ENCODE assay signal across 12 cellular contexts in the genomic region with DNA sequence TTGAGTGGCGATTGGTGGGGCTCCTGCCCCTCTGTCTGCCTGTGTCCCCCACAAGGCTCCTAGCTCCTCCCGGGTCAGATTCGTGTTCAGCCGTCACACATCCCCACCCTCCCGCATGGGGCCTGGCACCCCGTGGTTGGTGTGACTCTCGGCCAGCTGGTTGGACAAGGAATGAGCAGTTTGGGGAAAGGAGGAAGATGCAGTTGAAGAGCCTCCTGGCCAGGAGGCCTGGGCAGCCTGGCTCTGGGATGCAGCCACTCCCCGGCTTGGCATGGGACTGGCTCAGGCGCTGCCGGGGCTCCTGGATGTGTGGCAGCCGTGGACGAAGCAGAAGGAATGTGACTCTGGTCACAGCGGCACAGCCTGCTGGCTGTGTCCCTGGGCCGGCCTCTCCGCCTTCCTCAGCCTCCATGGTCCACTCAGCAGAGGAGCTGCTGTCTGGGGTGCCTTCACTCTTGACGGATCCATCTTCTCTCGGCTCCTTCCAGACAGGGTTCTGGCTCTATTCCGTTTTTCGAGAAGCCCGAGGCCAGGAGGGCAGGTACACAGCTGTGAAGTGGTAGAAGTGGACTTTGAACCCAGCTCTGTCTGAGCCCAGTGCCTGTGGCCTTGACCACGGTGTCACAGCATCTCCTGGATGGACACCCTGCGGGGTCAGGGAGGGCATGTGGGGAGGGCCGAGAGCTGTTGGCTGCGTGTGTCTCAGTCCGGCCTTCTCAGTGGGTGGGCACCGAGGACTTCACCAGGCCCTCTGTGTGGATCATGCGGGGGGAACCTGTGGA. TPM values are rescaled to one million over a fixed set of nuclear protein-coding genes. Genes with fewer than 3 reads are reported as not detected.
DNase-seq lines count a peak whose midpoint lies in the region; ATAC-seq, FAIRE-seq and TF ChIP-seq lines count a peak whose summit lies in the region.
"Had no signal": no experiment of that assay in that cellular context is flagged by ENCODE, and none has a peak within 500 bp of the region (broad histone marks: within the 10 kb centered on the region; RNA-seq: fewer than 3 reads in every experiment).

No MANE protein-coding gene starts in this region.

- peak overlapping the region; percentile 87 for H3K9ac ChIP-seq in GM12878 (ENCODE audit: control insufficient read depth, insufficient read depth, low read length)
- H3K9ac ChIP-seq in mesenchymal stem cell (ENCODE audit: low read length) = peak overlapping the region; percentile 98

- no peaks in the 10 kb centered on the region for H3K79me1 ChIP-seq in mesenchymal stem cell (replicated peaks; ENCODE audit: low read length, poor library complexity, severe bottlenecking)

- H3K9me3 ChIP-seq in GM12878 (replicated peaks; ENCODE audit: control insufficient read depth, insufficient read depth, low read length) (no peaks in the 10 kb centered on the region), mesenchymal stem cell (ENCODE audit: control insufficient read depth, low read length) (no peaks in the 10 kb centered on the region), upper lobe of right lung (no peaks in the 10 kb centered on the region), testis (no peaks in the 10 kb centered on the region)

- H3K36me3 ChIP-seq in GM12878 (ENCODE audit: control insufficient read depth in 2 of 2, insufficient read depth in 2 of 2, low read length in 1 of 2) (peaks cover 0 to 15% of the 10 kb centered on the region in 2 experiments; a peak in 2 of 4 replicates), mesenchymal stem cell (ENCODE audit: control insufficient read depth in 1 of 2, insufficient read depth in 2 of 2, low read depth in 1 of 2, low read length in 2 of 2) (peaks cover 15 to 43% of the 10 kb centered on the region in 2 experiments), upper lobe of right lung (peaks cover 5% of the 10 kb centered on the region), testis (ENCODE audit: low read depth, missing control alignments) (no peaks in the 10 kb centered on the region)

- FAIRE-seq in GM12878 (lab: Jason Lieb, UNC) = no peak

- peak overlapping the region; percentile 39 for H4K8ac ChIP-seq in mesenchymal stem cell (ENCODE audit: low read length)

- H2BK5ac ChIP-seq in mesenchymal stem cell (ENCODE audit: low read depth, low read length, poor library complexity, severe bottlenecking) = no peak overlapping the region

- H2AK5ac ChIP-seq in mesenchymal stem cell (ENCODE audit: low read length, severe bottlenecking) = peak overlapping the region; percentile 36

- H3K27ac ChIP-seq in GM12878 (ENCODE audit: control insufficient read depth, insufficient read depth) (no peak overlapping the region), mesenchymal stem cell (ENCODE audit: low read length, poor library complexity, severe bottlenecking) (peak overlapping the region; percentile 77), upper lobe of right lung (peak overlapping the region; percentile 65), testis (peak overlapping the region in 1 of 2 donors; percentile 89)

- no peak for DNase-seq in activated naive CD4-positive, alpha-beta T cell treated with anti-CD3 and anti-CD28 coated beads, Interleukin-2, amount 50 U/mL, for 16 hours
- no peak for DNase-seq in GM12878 (ENCODE audit: low read depth, low spot score)
- DNase-seq in mesenchymal stem cell = no peak
- DNase-seq in upper lobe of right lung = no peak
- DNase-seq in NCI-H1436 (lab: John Stamatoyannopoulos, UW) = no peak
- no peak for DNase-seq in testis
- no peak for DNase-seq in H4 (ENCODE audit: low spot score)
- DNase-seq: activated CD4-positive, alpha-beta T cell treated with anti-CD3 and anti-CD28 coated beads, Interleukin-2, amount 50 U/mL, for 48 hours; DMS79; GOT3; NCI-H2107 had no signal

- H3K9me3 Mint-ChIP-seq in activated naive CD4-positive, alpha-beta T cell treated with anti-CD3 and anti-CD28 coated beads, Interleukin-2, amount 50 U/mL, for 24 hours = no peaks in the 10 kb centered on the region

- H3K14ac ChIP-seq in mesenchymal stem cell (ENCODE audit: low read length in 2 of 2) = no peak overlapping the region

- H3K4me1 ChIP-seq in GM12878 (ENCODE audit: control insufficient read depth, insufficient read depth, low read length) = peaks cover 30% of the 10 kb centered on the region
- H3K4me1 ChIP-seq in mesenchymal stem cell (ENCODE audit: control insufficient read depth, insufficient read depth, low read depth, low read length) = peaks cover 68% of the 10 kb centered on the region
- peaks cover 65% of the 10 kb centered on the region for H3K4me1 ChIP-seq in upper lobe of right lung
- peaks cover 56% of the 10 kb centered on the region for H3K4me1 ChIP-seq in testis

- no TSS peak for BruUV-seq in GM12878 (replicated peaks; lab: Mats Ljungman, UMichigan)

- SMC1A ChIA-PET in GM12878 (lab: Charles Lee; ENCODE audit: uncharacterized antibody, unreplicated experiment) = no interaction called here

- H3K23ac ChIP-seq in mesenchymal stem cell (ENCODE audit: low read length in 2 of 2) = peak overlapping the region in 1 of 2 experiments; percentile 52

- 86% methylated on average over 27 of the region's 27 CpGs for WGBS in GM12878 (ENCODE audit: insufficient coverage, insufficient replicate concordance, low lambda C conversion rate, missing lambda C conversion rate)
- 95% methylated on average over 27 of the region's 27 CpGs for WGBS in mesenchymal stem cell
- WGBS in testis, 2 donors = 74 to 80% methylated on average over 15 to 27 of the region's 27 CpGs

- CTCF ChIA-PET in GM12878 (lab: Yijun Ruan, JAX) = interaction anchor here (1.5 kb wide), 1 partner anchor 18 kb away, joined by 4 read pairs; no protein-coding TSS in a partner anchor

- RAD21 ChIA-PET in GM12878 (lab: Charles Lee; ENCODE audit: unreplicated experiment) = no interaction called here

- H4K20me1 ChIP-seq in GM12878 (ENCODE audit: control insufficient read depth, insufficient read depth) = 0 out of 2 replicates have a peak, but pooled peaks cover 3% of the 10 kb centered on the region

- ATAC-seq in GM12878 (no peak), upper lobe of right lung (no peak)

- in situ Hi-C loops in GM12878 (cut with MboI) = no loop called here

- TF ChIP-seq EP300 in GM12878 (IDR thresholded peaks at IDR 0.05; ENCODE audit: borderline replicate concordance in 1 of 2, control insufficient read depth in 1 of 2, low read depth in 2 of 2, low read length in 2 of 2) = no peak

- no peak overlapping the region for H3K4ac ChIP-seq in mesenchymal stem cell (ENCODE audit: low read depth in 1 of 2, low read length in 2 of 2)

- TF ChIP-seq CTCF in GM12878 (IDR thresholded peaks at IDR 0.05 in 2 of 3, conservative IDR thresholded peaks at IDR 0.05 in 1 of 3; ENCODE audit: control insufficient read depth in 2 of 3, extremely low read depth in 1 of 3, insufficient read depth in 1 of 3, low read depth in 3 of 3, low read length in 3 of 3) (no peak), upper lobe of right lung (IDR thresholded peaks at IDR 0.05) (no peak), testis (IDR thresholded peaks at IDR 0.05) (no peak)

- no peak for TF ChIP-seq POLR2A in GM12878 (IDR thresholded peaks at IDR 0.05; ENCODE audit: low read depth, low read length)
- TF ChIP-seq POLR2A in testis (IDR thresholded peaks at IDR 0.05) = no peak

- no peak overlapping the region for H3K18ac ChIP-seq in mesenchymal stem cell (ENCODE audit: low read depth in 1 of 2, low read length in 2 of 2)

- H4K91ac ChIP-seq in mesenchymal stem cell (ENCODE audit: low read length) = peak overlapping the region; percentile 45

- intact Hi-C loops in GM12878 (cut with micrococcal nuclease; ENCODE audit: unreplicated experiment) = loop anchor here (5.0 kb wide), 1 partner anchor 105 kb away; no protein-coding TSS in a partner anchor
- intact Hi-C loops in upper lobe of right lung (cut with DNase I) = no loop called here
- intact Hi-C loops in testis (cut with DNase I; ENCODE audit: low total_unique reads) = loop anchor here (10.0 kb wide), 1 partner anchor 97 kb away; a partner anchor contains a TSS

- no peak for TF ChIP-seq RAD21 in GM12878 (IDR thresholded peaks at IDR 0.05; ENCODE audit: insufficient read depth, low read depth, low read length)

- no peaks in the 10 kb centered on the region for H3K27me3 ChIP-seq in GM12878 (replicated peaks in 1 of 2; ENCODE audit: control insufficient read depth in 2 of 2, insufficient read depth in 2 of 2, low read length in 1 of 2)
- H3K27me3 ChIP-seq in mesenchymal stem cell (ENCODE audit: control insufficient read depth in 1 of 2, insufficient read depth in 1 of 2, low read length in 2 of 2) = no peaks in the 10 kb centered on the region
- H3K27me3 ChIP-seq in upper lobe of right lung = no peaks in the 10 kb centered on the region
- no peaks in the 10 kb centered on the region for H3K27me3 ChIP-seq in testis

- H3K4me3 ChIP-seq in GM12878 = peak overlapping the region; percentile 99
- H3K4me3 ChIP-seq in mesenchymal stem cell (ENCODE audit: insufficient read depth in 1 of 2, low read depth in 1 of 2, low read length in 2 of 2) = peak overlapping the region in 1 of 2 experiments; percentile 95
- H3K4me3 ChIP-seq in upper lobe of right lung = no peak overlapping the region
- no peak overlapping the region for H3K4me3 ChIP-seq in testis

- H2AFZ ChIP-seq in GM12878 (ENCODE audit: control insufficient read depth, low read depth, low read length) (no peak overlapping the region), mesenchymal stem cell (ENCODE audit: low read depth, low read length) (no peak overlapping the region)

- H2BK15ac ChIP-seq in mesenchymal stem cell (ENCODE audit: low read depth, poor library complexity, severe bottlenecking) = no peak overlapping the region

- H3K27me3 Mint-ChIP-seq in activated naive CD4-positive, alpha-beta T cell treated with anti-CD3 and anti-CD28 coated beads, Interleukin-2, amount 50 U/mL, for 24 hours = no peaks in the 10 kb centered on the region

- H2BK12ac ChIP-seq in mesenchymal stem cell (ENCODE audit: low read length in 2 of 2) = peak overlapping the region; percentile 4 to 9

- POLR2A ChIA-PET in GM12878 (lab: Charles Lee) = no interaction called here

- peak overlapping the region; percentile 55 for H3K27ac Mint-ChIP-seq in activated naive CD4-positive, alpha-beta T cell treated with anti-CD3 and anti-CD28 coated beads, Interleukin-2, amount 50 U/mL, for 24 hours

- H2BK120ac ChIP-seq in mesenchymal stem cell (ENCODE audit: low read depth, low read length) = no peak overlapping the region

- H3K79me2 ChIP-seq in GM12878 (ENCODE audit: control insufficient read depth, insufficient read depth, low read length) = peaks cover 88% of the 10 kb centered on the region

- H3K4me2 ChIP-seq in GM12878 (ENCODE audit: control insufficient read depth, insufficient read depth) (peak overlapping the region; percentile 89), mesenchymal stem cell (ENCODE audit: low read length, poor library complexity, severe bottlenecking) (peak overlapping the region; percentile 89)

- H3K4me3 Mint-ChIP-seq in activated naive CD4-positive, alpha-beta T cell treated with anti-CD3 and anti-CD28 coated beads, Interleukin-2, amount 50 U/mL, for 24 hours = peak overlapping the region; percentile 94

- peaks cover 6% of the 10 kb centered on the region for H3K36me3 Mint-ChIP-seq in activated naive CD4-positive, alpha-beta T cell treated with anti-CD3 and anti-CD28 coated beads, Interleukin-2, amount 50 U/mL, for 24 hours

- peaks cover 29% of the 10 kb centered on the region for H3K4me1 Mint-ChIP-seq in activated naive CD4-positive, alpha-beta T cell treated with anti-CD3 and anti-CD28 coated beads, Interleukin-2, amount 50 U/mL, for 24 hours

RNA-seq across cellular contexts. Expression of a gene that starts 2.1 kb away (rescaled TPM):
- total RNA-seq in GM12878 (2013; cell fraction: nucleolus; rRNA removed) = 33.4 and 41.2 TPM in 2 replicates
- 36.9 and 44.6 TPM in 2 replicates for total RNA-seq in GM12878 (2014; rRNA removed)
- total RNA-seq in GM12878 (2014; rRNA removed; fragmentation: Illumina TruSeq; extraction: Trizol) = 23.2 and 26.3 TPM in 2 replicates
- total RNA-seq in GM12878 (2021) = 82.6 and 87.0 TPM in 2 replicates
- polyA plus RNA-seq in GM12878 (2011; ENCODE audit: low read depth) = 11.8 TPM
- polyA plus RNA-seq in GM12878 (2011; rRNA removed) = 23.5 and 46.7 TPM in 2 replicates
- 48.3 and 60.3 TPM in 2 replicates for polyA plus RNA-seq in GM12878 (2011; cell fraction: cytosol; rRNA removed)
- polyA plus RNA-seq in GM12878 (2011; cell fraction: nucleus; rRNA removed) = 88.1 and 100 TPM in 2 replicates
- polyA plus RNA-seq in GM12878 (2012) = 45.3 and 53.5 TPM in 2 replicates
- polyA plus RNA-seq in GM12878 (2014; fragmentation: Illumina TruSeq; extraction: Trizol) = 16.8 and 19.4 TPM in 2 replicates
- 1 to 10 TPM in 1 of 2 experiments, under 1 TPM in 1; 0.61 to 2.1 TPM for polyA plus RNA-seq in GM12878 (2014; fragmentation: Nextera tagmentation; extraction: Ambion mirVana)
- polyA plus RNA-seq in GM12878 (2014; rRNA removed) = 44.4 and 50.3 TPM in 2 replicates
- 10 to 100 TPM; 29.8 to 30.2 TPM for polyA plus RNA-seq in GM12878 (2016; fragmentation: Nextera tagmentation; extraction: Ambion mirVana)
- polyA minus RNA-seq in GM12878 (2011; rRNA and poly(A)+ RNA removed) = 41.1 and 76.7 TPM in 2 replicates
- polyA minus RNA-seq in GM12878 (2011; cell fraction: cytosol; rRNA and poly(A)+ RNA removed) = 32.6 and 44.1 TPM in 2 replicates
- 15.0 and 24.1 TPM in 2 replicates for polyA minus RNA-seq in GM12878 (2011; cell fraction: nucleus; rRNA and poly(A)+ RNA removed)
- 107 TPM for polyA plus RNA-seq in mesenchymal stem cell (2013, experiment 1 of 2)
- polyA plus RNA-seq in mesenchymal stem cell (2013, experiment 2 of 2) = 101 TPM
- total RNA-seq in upper lobe of right lung = 64.3 TPM
- 10 to 100 TPM; 36.0 to 46.1 TPM for total RNA-seq in testis
- 44.6 TPM for polyA plus RNA-seq in testis (ENCODE audit: insufficient read depth, low read depth, low replicate concordance)
- total RNA-seq in H4 (2014; rRNA removed; shearing (Covaris generic)) = 58.2 and 71.0 TPM in 2 replicates

RNA-seq across cellular contexts. Expression of a gene that starts 9.2 kb away (rescaled TPM):
- not detected in 2 replicates for total RNA-seq in GM12878 (2013; cell fraction: nucleolus; rRNA removed)
- total RNA-seq in GM12878 (2014; rRNA removed) (0.11 and 0.51 TPM in 2 replicates), GM12878 (2014; rRNA removed; fragmentation: Illumina TruSeq; extraction: Trizol) (not detected in 2 replicates), GM12878 (2021) (0.33 and 0.53 TPM in 2 replicates), upper lobe of right lung (0.67 TPM), testis (1 to 10 TPM; 3.2 to 3.6 TPM)
- polyA plus RNA-seq in GM12878 (2011; ENCODE audit: low read depth) = 1.4 TPM
- polyA plus RNA-seq in GM12878 (2011; rRNA removed) (0.89 and 1.9 TPM in 2 replicates), GM12878 (2014; fragmentation: Illumina TruSeq; extraction: Trizol) (0.21 TPM in 1 of 2 replicates, not detected in the other), GM12878 (2014; fragmentation: Nextera tagmentation; extraction: Ambion mirVana) (under 1 TPM; 0.13 to 0.27 TPM), GM12878 (2014; rRNA removed) (0.13 and 0.43 TPM in 2 replicates), GM12878 (2016; fragmentation: Nextera tagmentation; extraction: Ambion mirVana) (1 to 10 TPM; 3.7 to 4.5 TPM), testis (ENCODE audit: insufficient read depth, low read depth, low replicate concordance) (1.5 TPM)
- polyA plus RNA-seq in GM12878 (2011; cell fraction: cytosol; rRNA removed) = 1.6 and 2.5 TPM in 2 replicates
- 8.3 and 9.1 TPM in 2 replicates for polyA plus RNA-seq in GM12878 (2011; cell fraction: nucleus; rRNA removed)
- 2.8 and 2.9 TPM in 2 replicates for polyA plus RNA-seq in GM12878 (2012)
- polyA minus RNA-seq in GM12878 (2011; rRNA and poly(A)+ RNA removed) = 2.3 and 3.5 TPM in 2 replicates
- not detected in 2 replicates for polyA minus RNA-seq in GM12878 (2011; cell fraction: cytosol; rRNA and poly(A)+ RNA removed)
- polyA minus RNA-seq in GM12878 (2011; cell fraction: nucleus; rRNA and poly(A)+ RNA removed) = 0.57 and 1.1 TPM in 2 replicates
- polyA plus RNA-seq in mesenchymal stem cell (2013, experiment 1 of 2) = 4.7 TPM
- 4.4 TPM for polyA plus RNA-seq in mesenchymal stem cell (2013, experiment 2 of 2)
- 1.9 and 3.2 TPM in 2 replicates for total RNA-seq in H4 (2014; rRNA removed; shearing (Covaris generic))

RNA-seq across cellular contexts. Expression of a gene that starts 22.0 kb away (rescaled TPM):
- total RNA-seq in GM12878 (2013; cell fraction: nucleolus; rRNA removed) = 160 and 186 TPM in 2 replicates
- 19.6 and 22.9 TPM in 2 replicates for total RNA-seq in GM12878 (2014; rRNA removed)
- total RNA-seq in GM12878 (2014; rRNA removed; fragmentation: Illumina TruSeq; extraction: Trizol) = 6.9 and 7.5 TPM in 2 replicates
- total RNA-seq in GM12878 (2021) = 44.9 and 62.0 TPM in 2 replicates
- 13.4 TPM for polyA plus RNA-seq in GM12878 (2011; ENCODE audit: low read depth)
- 3.7 and 9.0 TPM in 2 replicates for polyA plus RNA-seq in GM12878 (2011; rRNA removed)
- 16.3 and 29.0 TPM in 2 replicates for polyA plus RNA-seq in GM12878 (2011; cell fraction: cytosol; rRNA removed)
- polyA plus RNA-seq in GM12878 (2011; cell fraction: nucleus; rRNA removed) = 295 and 314 TPM in 2 replicates
- polyA plus RNA-seq in GM12878 (2012) = 34.8 and 47.6 TPM in 2 replicates
- polyA plus RNA-seq in GM12878 (2014; fragmentation: Illumina TruSeq; extraction: Trizol) = 0.36 and 3.9 TPM in 2 replicates
- under 1 TPM; 0.11 to 0.35 TPM for polyA plus RNA-seq in GM12878 (2014; fragmentation: Nextera tagmentation; extraction: Ambion mirVana)
- polyA plus RNA-seq in GM12878 (2014; rRNA removed) = 48.2 and 49.7 TPM in 2 replicates
- 1 to 10 TPM; 2.9 to 5.2 TPM for polyA plus RNA-seq in GM12878 (2016; fragmentation: Nextera tagmentation; extraction: Ambion mirVana)
- 11.8 and 40.3 TPM in 2 replicates for polyA minus RNA-seq in GM12878 (2011; rRNA and poly(A)+ RNA removed)
- polyA minus RNA-seq in GM12878 (2011; cell fraction: cytosol; rRNA and poly(A)+ RNA removed) = 17.5 and 22.7 TPM in 2 replicates
- polyA minus RNA-seq in GM12878 (2011; cell fraction: nucleus; rRNA and poly(A)+ RNA removed) = 50.4 and 84.4 TPM in 2 replicates
- 32.8 TPM for polyA plus RNA-seq in mesenchymal stem cell (2013, experiment 1 of 2)
- 28.4 TPM for polyA plus RNA-seq in mesenchymal stem cell (2013, experiment 2 of 2)
- total RNA-seq in upper lobe of right lung = 84.8 TPM
- total RNA-seq in testis = 100 to 1,000 TPM; 323 to 337 TPM
- polyA plus RNA-seq in testis (ENCODE audit: insufficient read depth, low read depth, low replicate concordance) = 83.4 TPM
- total RNA-seq in H4 (2014; rRNA removed; shearing (Covaris generic)) = 10.9 and 14.1 TPM in 2 replicates

RNA-seq across cellular contexts. Expression of a gene that starts 38.7 kb away (rescaled TPM):
- total RNA-seq in GM12878 (2013; cell fraction: nucleolus; rRNA removed) = 1.4 and 1.8 TPM in 2 replicates
- total RNA-seq in GM12878 (2014; rRNA removed) (0.05 and 0.11 TPM in 2 replicates), GM12878 (2014; rRNA removed; fragmentation: Illumina TruSeq; extraction: Trizol) (not detected in 2 replicates), GM12878 (2021) (0.33 and 0.53 TPM in 2 replicates), upper lobe of right lung (0.06 TPM), testis (100 to 1,000 TPM in 1 of 2 donors, 1 to 10 TPM in 1; 6.4 to 159 TPM)
- polyA plus RNA-seq in GM12878 (2011; ENCODE audit: low read depth) = 0.09 TPM
- polyA plus RNA-seq in GM12878 (2011; rRNA removed) (0.03 TPM in 2 replicates), GM12878 (2014; fragmentation: Illumina TruSeq; extraction: Trizol) (not detected in 2 replicates), GM12878 (2014; fragmentation: Nextera tagmentation; extraction: Ambion mirVana) (under 1 TPM in 1 of 2 experiments, not detected in 1; 0.08 TPM), GM12878 (2014; rRNA removed) (0.15 and 0.32 TPM in 2 replicates), GM12878 (2016; fragmentation: Nextera tagmentation; extraction: Ambion mirVana) (not detected), testis (ENCODE audit: insufficient read depth, low read depth, low replicate concordance) (2.1 TPM)
- polyA plus RNA-seq in GM12878 (2011; cell fraction: cytosol; rRNA removed) = 0.04 and 0.05 TPM in 2 replicates
- polyA plus RNA-seq in GM12878 (2011; cell fraction: nucleus; rRNA removed) = 0.91 and 1.1 TPM in 2 replicates
- 0.37 and 0.49 TPM in 2 replicates for polyA plus RNA-seq in GM12878 (2012)
- polyA minus RNA-seq in GM12878 (2011; rRNA and poly(A)+ RNA removed) = not detected in 2 replicates
- not detected in 2 replicates for polyA minus RNA-seq in GM12878 (2011; cell fraction: cytosol; rRNA and poly(A)+ RNA removed)
- polyA minus RNA-seq in GM12878 (2011; cell fraction: nucleus; rRNA and poly(A)+ RNA removed) = not detected in 2 replicates
- 0.12 TPM for polyA plus RNA-seq in mesenchymal stem cell (2013, experiment 1 of 2)
- 0.08 TPM for polyA plus RNA-seq in mesenchymal stem cell (2013, experiment 2 of 2)
- total RNA-seq in H4 (2014; rRNA removed; shearing (Covaris generic)) = 0.02 TPM in 2 replicates

RNA-seq across cellular contexts. Expression of a gene that starts 47.6 kb away (rescaled TPM):
- total RNA-seq in GM12878 (2013; cell fraction: nucleolus; rRNA removed) = 15.8 and 21.1 TPM in 2 replicates
- total RNA-seq in GM12878 (2014; rRNA removed) (72.0 and 80.9 TPM in 2 replicates), GM12878 (2014; rRNA removed; fragmentation: Illumina TruSeq; extraction: Trizol) (9.8 and 11.0 TPM in 2 replicates), GM12878 (2021) (73.7 and 75.4 TPM in 2 replicates), upper lobe of right lung (29.9 TPM), testis (100 to 1,000 TPM in 1 of 2 donors, 10 to 100 TPM in 1; 95.4 to 113 TPM)
- 18.7 TPM for polyA plus RNA-seq in GM12878 (2011; ENCODE audit: low read depth)
- polyA plus RNA-seq in GM12878 (2011; rRNA removed) (22.4 and 53.0 TPM in 2 replicates), GM12878 (2014; fragmentation: Illumina TruSeq; extraction: Trizol) (5.7 and 29.1 TPM in 2 replicates), GM12878 (2014; fragmentation: Nextera tagmentation; extraction: Ambion mirVana) (1 to 10 TPM; 1.0 to 6.3 TPM), GM12878 (2014; rRNA removed) (114 and 124 TPM in 2 replicates), GM12878 (2016; fragmentation: Nextera tagmentation; extraction: Ambion mirVana) (100 to 1,000 TPM; 111 to 114 TPM), testis (ENCODE audit: insufficient read depth, low read depth, low replicate concordance) (89.0 TPM)
- polyA plus RNA-seq in GM12878 (2011; cell fraction: cytosol; rRNA removed) = 86.9 and 147 TPM in 2 replicates
- polyA plus RNA-seq in GM12878 (2011; cell fraction: nucleus; rRNA removed) = 223 and 241 TPM in 2 replicates
- polyA plus RNA-seq in GM12878 (2012) = 50.5 and 56.3 TPM in 2 replicates
- polyA minus RNA-seq in GM12878 (2011; rRNA and poly(A)+ RNA removed) = 38.3 and 68.1 TPM in 2 replicates
- polyA minus RNA-seq in GM12878 (2011; cell fraction: cytosol; rRNA and poly(A)+ RNA removed) = 23.7 and 33.5 TPM in 2 replicates
- polyA minus RNA-seq in GM12878 (2011; cell fraction: nucleus; rRNA and poly(A)+ RNA removed) = 71.9 and 106 TPM in 2 replicates
- polyA plus RNA-seq in mesenchymal stem cell (2013, experiment 1 of 2) = 45.9 TPM
- polyA plus RNA-seq in mesenchymal stem cell (2013, experiment 2 of 2) = 45.0 TPM
- 22.1 and 28.4 TPM in 2 replicates for total RNA-seq in H4 (2014; rRNA removed; shearing (Covaris generic))
